1 cellular context compared by ENCODE assay signal in the genomic region with DNA sequence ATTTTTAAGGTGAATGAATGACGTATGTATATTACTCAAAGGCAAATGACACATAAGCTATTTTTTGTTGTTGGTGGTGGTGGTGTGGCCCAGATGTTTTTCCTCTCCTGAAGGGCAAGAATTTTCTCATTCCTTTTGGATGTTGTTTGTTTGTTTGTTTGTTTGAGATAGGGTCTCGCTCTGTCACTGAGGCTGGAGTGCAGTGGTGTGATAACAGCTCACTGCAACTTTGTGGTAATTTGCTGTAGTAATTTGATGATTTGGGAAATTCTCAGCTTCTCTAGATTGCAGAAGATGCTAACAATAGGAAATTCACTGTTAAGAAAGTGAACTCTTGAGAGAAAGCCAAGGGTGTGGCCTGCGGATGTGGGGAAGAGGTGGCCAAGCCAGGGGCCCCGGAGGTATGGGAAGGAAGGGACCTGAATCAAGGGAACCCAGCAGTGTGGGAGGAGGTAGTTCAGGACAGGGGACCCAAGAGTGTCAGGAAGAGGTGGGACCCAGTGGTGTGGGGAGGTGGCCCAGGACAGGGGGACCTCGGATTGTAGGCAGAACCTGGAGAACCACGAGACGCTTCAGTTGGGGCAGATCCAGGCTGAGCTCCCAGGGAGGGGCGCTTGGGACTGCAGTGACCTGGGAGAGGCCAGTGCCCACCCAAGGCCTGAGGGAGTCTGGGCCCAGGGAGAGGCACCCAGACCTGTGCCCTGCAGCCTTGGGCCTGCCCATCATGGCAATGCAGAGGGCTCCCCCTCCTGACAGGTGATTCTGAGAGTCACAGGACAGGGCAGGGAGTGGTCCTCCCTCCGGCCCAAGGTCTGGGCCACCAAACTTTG.
TF ChIP-seq lines count a peak whose summit lies in the region.

No MANE protein-coding gene starts in this region.

TF ChIP-seq in WTC11, 78 proteins besides CTCF, POLR2A, EP300 and RAD21:
- TF ChIP-seq, protein P1, sequence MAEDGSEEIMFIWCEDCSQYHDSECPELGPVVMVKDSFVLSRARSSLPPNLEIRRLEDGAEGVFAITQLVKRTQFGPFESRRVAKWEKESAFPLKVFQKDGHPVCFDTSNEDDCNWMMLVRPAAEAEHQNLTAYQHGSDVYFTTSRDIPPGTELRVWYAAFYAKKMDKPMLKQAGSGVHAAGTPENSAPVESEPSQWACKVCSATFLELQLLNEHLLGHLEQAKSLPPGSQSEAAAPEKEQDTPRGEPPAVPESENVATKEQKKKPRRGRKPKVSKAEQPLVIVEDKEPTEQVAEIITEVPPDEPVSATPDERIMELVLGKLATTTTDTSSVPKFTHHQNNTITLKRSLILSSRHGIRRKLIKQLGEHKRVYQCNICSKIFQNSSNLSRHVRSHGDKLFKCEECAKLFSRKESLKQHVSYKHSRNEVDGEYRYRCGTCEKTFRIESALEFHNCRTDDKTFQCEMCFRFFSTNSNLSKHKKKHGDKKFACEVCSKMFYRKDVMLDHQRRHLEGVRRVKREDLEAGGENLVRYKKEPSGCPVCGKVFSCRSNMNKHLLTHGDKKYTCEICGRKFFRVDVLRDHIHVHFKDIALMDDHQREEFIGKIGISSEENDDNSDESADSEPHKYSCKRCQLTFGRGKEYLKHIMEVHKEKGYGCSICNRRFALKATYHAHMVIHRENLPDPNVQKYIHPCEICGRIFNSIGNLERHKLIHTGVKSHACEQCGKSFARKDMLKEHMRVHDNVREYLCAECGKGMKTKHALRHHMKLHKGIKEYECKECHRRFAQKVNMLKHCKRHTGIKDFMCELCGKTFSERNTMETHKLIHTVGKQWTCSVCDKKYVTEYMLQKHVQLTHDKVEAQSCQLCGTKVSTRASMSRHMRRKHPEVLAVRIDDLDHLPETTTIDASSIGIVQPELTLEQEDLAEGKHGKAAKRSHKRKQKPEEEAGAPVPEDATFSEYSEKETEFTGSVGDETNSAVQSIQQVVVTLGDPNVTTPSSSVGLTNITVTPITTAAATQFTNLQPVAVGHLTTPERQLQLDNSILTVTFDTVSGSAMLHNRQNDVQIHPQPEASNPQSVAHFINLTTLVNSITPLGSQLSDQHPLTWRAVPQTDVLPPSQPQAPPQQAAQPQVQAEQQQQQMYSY (CRISPR knock-in tag; IDR thresholded peaks at IDR 0.05), result no peak
- TF ChIP-seq, protein P2, sequence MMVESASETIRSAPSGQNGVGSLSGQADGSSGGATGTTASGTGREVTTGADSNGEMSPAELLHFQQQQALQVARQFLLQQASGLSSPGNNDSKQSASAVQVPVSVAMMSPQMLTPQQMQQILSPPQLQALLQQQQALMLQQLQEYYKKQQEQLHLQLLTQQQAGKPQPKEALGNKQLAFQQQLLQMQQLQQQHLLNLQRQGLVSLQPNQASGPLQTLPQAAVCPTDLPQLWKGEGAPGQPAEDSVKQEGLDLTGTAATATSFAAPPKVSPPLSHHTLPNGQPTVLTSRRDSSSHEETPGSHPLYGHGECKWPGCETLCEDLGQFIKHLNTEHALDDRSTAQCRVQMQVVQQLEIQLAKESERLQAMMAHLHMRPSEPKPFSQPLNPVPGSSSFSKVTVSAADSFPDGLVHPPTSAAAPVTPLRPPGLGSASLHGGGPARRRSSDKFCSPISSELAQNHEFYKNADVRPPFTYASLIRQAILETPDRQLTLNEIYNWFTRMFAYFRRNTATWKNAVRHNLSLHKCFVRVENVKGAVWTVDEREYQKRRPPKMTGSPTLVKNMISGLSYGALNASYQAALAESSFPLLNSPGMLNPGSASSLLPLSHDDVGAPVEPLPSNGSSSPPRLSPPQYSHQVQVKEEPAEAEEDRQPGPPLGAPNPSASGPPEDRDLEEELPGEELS (CRISPR knock-in tag; IDR thresholded peaks at IDR 0.05), result no peak
- TF ChIP-seq ATF1 (CRISPR knock-in tag; IDR thresholded peaks at IDR 0.05) (no peak), ZNF396 (CRISPR knock-in tag; IDR thresholded peaks at IDR 0.05; ENCODE audit: borderline replicate concordance) (no peak), ZNF138 (CRISPR knock-in tag; conservative IDR thresholded peaks at IDR 0.05) (no peak), NR2C2 (CRISPR knock-in tag; IDR thresholded peaks at IDR 0.05) (no peak), MLX (CRISPR knock-in tag; IDR thresholded peaks at IDR 0.05) (no peak), ESRRA (CRISPR knock-in tag; IDR thresholded peaks at IDR 0.05; ENCODE audit: borderline replicate concordance) (no peak), CREB1 (CRISPR knock-in tag; IDR thresholded peaks at IDR 0.05) (no peak), ZNF121 (CRISPR knock-in tag; IDR thresholded peaks at IDR 0.05) (no peak), GRHL2 (CRISPR knock-in tag; IDR thresholded peaks at IDR 0.05; ENCODE audit: insufficient replicate concordance, severe bottlenecking) (no peak), ATF3 (CRISPR knock-in tag; conservative IDR thresholded peaks at IDR 0.05) (no peak), AR (CRISPR knock-in tag; IDR thresholded peaks at IDR 0.05) (no peak), NR3C1 (CRISPR knock-in tag; conservative IDR thresholded peaks at IDR 0.05; ENCODE audit: low read depth) (no peak), KAT7 (CRISPR knock-in tag; IDR thresholded peaks at IDR 0.05; ENCODE audit: borderline replicate concordance) (no peak), TEAD4 (CRISPR knock-in tag; IDR thresholded peaks at IDR 0.05) (no peak)
- TF ChIP-seq, protein P3, sequence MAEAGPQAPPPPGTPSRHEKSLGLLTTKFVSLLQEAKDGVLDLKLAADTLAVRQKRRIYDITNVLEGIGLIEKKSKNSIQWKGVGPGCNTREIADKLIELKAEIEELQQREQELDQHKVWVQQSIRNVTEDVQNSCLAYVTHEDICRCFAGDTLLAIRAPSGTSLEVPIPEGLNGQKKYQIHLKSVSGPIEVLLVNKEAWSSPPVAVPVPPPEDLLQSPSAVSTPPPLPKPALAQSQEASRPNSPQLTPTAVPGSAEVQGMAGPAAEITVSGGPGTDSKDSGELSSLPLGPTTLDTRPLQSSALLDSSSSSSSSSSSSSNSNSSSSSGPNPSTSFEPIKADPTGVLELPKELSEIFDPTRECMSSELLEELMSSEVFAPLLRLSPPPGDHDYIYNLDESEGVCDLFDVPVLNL (CRISPR knock-in tag; IDR thresholded peaks at IDR 0.05; ENCODE audit: borderline replicate concordance, low read depth), result no peak
